ENCODE assay signal across 8 cellular contexts in genomic region chr5:138536665-138537315, GRCh38. TPM values are rescaled to one million over a fixed set of nuclear protein-coding genes. Genes with fewer than 3 reads are reported as not detected.
DNase-seq lines count a peak whose midpoint lies in the region; ATAC-seq, FAIRE-seq and TF ChIP-seq lines count a peak whose summit lies in the region.

No MANE protein-coding gene starts in this region.

- SMC1A ChIA-PET in GM12878 (lab: Charles Lee; ENCODE audit: uncharacterized antibody, unreplicated experiment) = interaction anchor here (0.6 kb wide), 2 partner anchors 44 to 96 kb away, joined by 3 read pairs; no protein-coding TSS in a partner anchor

- H4K20me1 ChIP-seq in GM12878 (ENCODE audit: control insufficient read depth, insufficient read depth) = no peaks in the 10 kb centered on the region

- no peak for TF ChIP-seq EP300 in GM12878 (IDR thresholded peaks at IDR 0.05; ENCODE audit: borderline replicate concordance in 1 of 2, control insufficient read depth in 1 of 2, low read depth in 2 of 2, low read length in 2 of 2)

- POLR2A ChIA-PET in GM12878 (lab: Charles Lee) = no interaction called here

- H3K4me1 ChIP-seq in GM12878 (ENCODE audit: control insufficient read depth, insufficient read depth, low read length) (peaks cover 15% of the 10 kb centered on the region), lower lobe of right lung (peaks cover 51% of the 10 kb centered on the region)

- H3K27me3 ChIP-seq in GM12878 (replicated peaks in 1 of 2; ENCODE audit: control insufficient read depth in 2 of 2, insufficient read depth in 2 of 2, low read length in 1 of 2) (no peaks in the 10 kb centered on the region), lower lobe of right lung (ENCODE audit: low read depth) (no peaks in the 10 kb centered on the region)

- in situ Hi-C loops in GM12878 (cut with MboI) = no loop called here

- H3K9ac ChIP-seq in GM12878 (ENCODE audit: control insufficient read depth, insufficient read depth, low read length) = no peak overlapping the region

- FAIRE-seq in GM12878 (lab: Jason Lieb, UNC) = no peak

- RAD21 ChIA-PET in GM12878 (lab: Charles Lee; ENCODE audit: unreplicated experiment) = no interaction called here

- no peak overlapping the region for H2AFZ ChIP-seq in GM12878 (ENCODE audit: control insufficient read depth, low read depth, low read length)

- CTCF ChIA-PET in GM12878 (lab: Yijun Ruan, JAX) = interaction anchor here (0.6 to 2.1 kb wide), 4 partner anchors 10 to 87 kb away, joined by 3 to 6 read pairs (median 4); no protein-coding TSS in a partner anchor

- no peak overlapping the region for H3K4me2 ChIP-seq in GM12878 (ENCODE audit: control insufficient read depth, insufficient read depth)

- no peak for TF ChIP-seq POLR2A in GM12878 (IDR thresholded peaks at IDR 0.05; ENCODE audit: low read depth, low read length)

- TF ChIP-seq CTCF in C4-2B (conservative IDR thresholded peaks at IDR 0.05) (peak; percentile 48), GM12878 (IDR thresholded peaks at IDR 0.05 in 2 of 3, conservative IDR thresholded peaks at IDR 0.05 in 1 of 3; ENCODE audit: control insufficient read depth in 2 of 3, extremely low read depth in 1 of 3, insufficient read depth in 1 of 3, low read depth in 3 of 3, low read length in 3 of 3) (peak; percentile 4 to 32 (median 27); a peak in 2 of 6 replicates), lower lobe of right lung (IDR thresholded peaks at IDR 0.05) (peak; percentile 13)

- no peak overlapping the region for H3K4me3 ChIP-seq in Jurkat, Clone E6-1 (ENCODE audit: low read length)
- H3K4me3 ChIP-seq in GM12878 = no peak overlapping the region
- H3K4me3 ChIP-seq in lower lobe of right lung = no peak overlapping the region

- H3K27ac ChIP-seq in C4-2B (no peak overlapping the region), GM12878 (ENCODE audit: control insufficient read depth, insufficient read depth) (no peak overlapping the region), lower lobe of right lung (no peak overlapping the region)

- H3K36me3 ChIP-seq in GM12878 (ENCODE audit: control insufficient read depth in 2 of 2, insufficient read depth in 2 of 2, low read length in 1 of 2) (peaks cover 1 to 4% of the 10 kb centered on the region in 2 experiments; a peak in 3 of 4 replicates), lower lobe of right lung (peaks cover 18% of the 10 kb centered on the region)

- 83% methylated on average over 4 of the region's 4 CpGs for WGBS in GM12878 (ENCODE audit: insufficient coverage, insufficient replicate concordance, low lambda C conversion rate, missing lambda C conversion rate)

- peaks cover 82% of the 10 kb centered on the region for H3K79me2 ChIP-seq in GM12878 (ENCODE audit: control insufficient read depth, insufficient read depth, low read length)

- ATAC-seq in GM12878 (peak; percentile 65), lower lobe of right lung (peak in 1 of 2 donors; percentile 23)

- no peak for TF ChIP-seq RAD21 in GM12878 (IDR thresholded peaks at IDR 0.05; ENCODE audit: insufficient read depth, low read depth, low read length)

- BruUV-seq in GM12878 (replicated peaks; lab: Mats Ljungman, UMichigan) = no TSS peak

- DNase-seq in Jurkat, Clone E6-1 (ENCODE audit: low read depth, low spot score) = peak; percentile 18
- DNase-seq in GM12878 (ENCODE audit: low read depth, low spot score) = no peak
- DNase-seq in lower lobe of right lung = no peak
- DNase-seq in activated effector memory CD4-positive, alpha-beta T cell treated with Interleukin-2 at 50 U/mL for 16 hours = no peak
- no peak for DNase-seq in amniotic stem cell (lab: John Stamatoyannopoulos, UW)
- no peak for DNase-seq in CD1c-positive myeloid dendritic cell (ENCODE audit: extremely low spot score)
- DNase-seq in NCI-H187 treated with DMSO at 0.1 percent for 48 hours (lab: John Stamatoyannopoulos, UW) = no peak

- intact Hi-C loops in GM12878 (cut with micrococcal nuclease; ENCODE audit: unreplicated experiment) = no loop called here
- intact Hi-C loops in lower lobe of right lung (cut with DNase I) = no loop called here

- H3K9me3 ChIP-seq in GM12878 (replicated peaks; ENCODE audit: control insufficient read depth, insufficient read depth, low read length) (no peaks in the 10 kb centered on the region), lower lobe of right lung (no peaks in the 10 kb centered on the region)

TF ChIP-seq in GM12878, 131 proteins besides CTCF, POLR2A, EP300 and RAD21:
- peak; percentile 51; the same call in 1 of the 2 replicates for TF ChIP-seq POLR2AphosphoS5 (IDR thresholded peaks at IDR 0.05; ENCODE audit: low read length)
- no peak for TF ChIP-seq RELA (IDR thresholded peaks at IDR 0.05; ENCODE audit: borderline replicate concordance, partially characterized antibody)

RNA-seq across cellular contexts. Expression of gene ETF1, which starts 6.2 kb away (rescaled TPM):
- polyA plus RNA-seq in Jurkat, Clone E6-1 (2012; ENCODE audit: insufficient read depth, insufficient read length) = 89.6 TPM
- 30.4 and 34.7 TPM in 2 replicates for total RNA-seq in GM12878 (2013; cell fraction: nucleolus; rRNA removed)
- total RNA-seq in GM12878 (2014; rRNA removed) (98.2 and 109 TPM in 2 replicates), GM12878 (2014; rRNA removed; fragmentation: Illumina TruSeq; extraction: Trizol) (110 and 128 TPM in 2 replicates), GM12878 (2021) (130 and 138 TPM in 2 replicates), lower lobe of right lung (90.7 TPM)
- polyA plus RNA-seq in GM12878 (2011; ENCODE audit: low read depth) = 45.0 TPM
- polyA plus RNA-seq in GM12878 (2011; rRNA removed) (77.4 and 106 TPM in 2 replicates), GM12878 (2014; fragmentation: Illumina TruSeq; extraction: Trizol) (145 and 187 TPM in 2 replicates), GM12878 (2014; fragmentation: Nextera tagmentation; extraction: Ambion mirVana) (10 to 100 TPM; 29.8 to 44.9 TPM), GM12878 (2014; rRNA removed) (84.5 and 123 TPM in 2 replicates), GM12878 (2016; fragmentation: Nextera tagmentation; extraction: Ambion mirVana) (100 to 1,000 TPM; 106 to 111 TPM)
- polyA plus RNA-seq in GM12878 (2011; cell fraction: cytosol; rRNA removed) = 38.1 and 39.0 TPM in 2 replicates
- 31.6 and 37.7 TPM in 2 replicates for polyA plus RNA-seq in GM12878 (2011; cell fraction: nucleus; rRNA removed)
- 51.8 and 57.1 TPM in 2 replicates for polyA plus RNA-seq in GM12878 (2012)
- polyA minus RNA-seq in GM12878 (2011; rRNA and poly(A)+ RNA removed) = 72.4 and 95.8 TPM in 2 replicates
- 24.5 and 33.8 TPM in 2 replicates for polyA minus RNA-seq in GM12878 (2011; cell fraction: cytosol; rRNA and poly(A)+ RNA removed)
- polyA minus RNA-seq in GM12878 (2011; cell fraction: nucleus; rRNA and poly(A)+ RNA removed) = 15.0 and 19.1 TPM in 2 replicates

RNA-seq across cellular contexts. Expression of gene HSPA9, which starts 38.4 kb away (rescaled TPM):
- 365 TPM for polyA plus RNA-seq in Jurkat, Clone E6-1 (2012; ENCODE audit: insufficient read depth, insufficient read length)
- 198 and 218 TPM in 2 replicates for total RNA-seq in GM12878 (2013; cell fraction: nucleolus; rRNA removed)
- total RNA-seq in GM12878 (2014; rRNA removed) (412 and 440 TPM in 2 replicates), GM12878 (2014; rRNA removed; fragmentation: Illumina TruSeq; extraction: Trizol) (386 and 395 TPM in 2 replicates), GM12878 (2021) (307 and 347 TPM in 2 replicates), lower lobe of right lung (148 TPM)
- 185 TPM for polyA plus RNA-seq in GM12878 (2011; ENCODE audit: low read depth)
- polyA plus RNA-seq in GM12878 (2011; rRNA removed) (253 and 311 TPM in 2 replicates), GM12878 (2014; fragmentation: Illumina TruSeq; extraction: Trizol) (357 and 449 TPM in 2 replicates), GM12878 (2014; fragmentation: Nextera tagmentation; extraction: Ambion mirVana) (100 to 1,000 TPM; 145 to 294 TPM), GM12878 (2014; rRNA removed) (329 and 337 TPM in 2 replicates), GM12878 (2016; fragmentation: Nextera tagmentation; extraction: Ambion mirVana) (100 to 1,000 TPM; 440 to 455 TPM)
- 199 and 201 TPM in 2 replicates for polyA plus RNA-seq in GM12878 (2011; cell fraction: cytosol; rRNA removed)
- 151 and 212 TPM in 2 replicates for polyA plus RNA-seq in GM12878 (2011; cell fraction: nucleus; rRNA removed)
- polyA plus RNA-seq in GM12878 (2012) = 147 and 164 TPM in 2 replicates
- 326 and 330 TPM in 2 replicates for polyA minus RNA-seq in GM12878 (2011; rRNA and poly(A)+ RNA removed)
- polyA minus RNA-seq in GM12878 (2011; cell fraction: cytosol; rRNA and poly(A)+ RNA removed) = 143 and 157 TPM in 2 replicates
- polyA minus RNA-seq in GM12878 (2011; cell fraction: nucleus; rRNA and poly(A)+ RNA removed) = 87.9 and 144 TPM in 2 replicates
